Comparison of ENCODE assay signal across 18 cellular contexts in the genomic region with DNA sequence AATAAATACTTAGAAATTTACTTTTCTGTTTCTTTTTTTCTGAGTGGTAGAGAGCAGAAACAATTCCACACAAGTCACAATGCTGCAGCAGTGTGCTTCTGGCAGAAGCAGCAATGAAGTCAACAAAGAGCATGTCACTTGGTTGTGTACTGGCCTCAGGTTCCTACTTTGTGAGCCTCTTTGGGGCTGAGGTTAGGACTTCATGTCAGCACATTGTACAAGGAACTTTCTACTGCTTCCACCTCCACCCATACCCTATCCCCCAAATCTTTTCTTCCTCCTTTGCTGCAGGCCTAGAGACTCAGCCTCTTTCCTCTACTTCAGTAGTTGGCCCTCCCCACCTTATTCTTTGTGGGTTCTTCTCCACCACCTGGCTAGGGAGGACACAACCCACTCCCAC.
"Had no signal": no experiment of that assay in that cellular context is flagged by ENCODE, and none has a peak within 500 bp of the region (broad histone marks: within the 10 kb centered on the region; RNA-seq: fewer than 3 reads in every experiment).

No MANE protein-coding gene starts in this region.

- H3K36me3 ChIP-seq: gastrocnemius medialis, sigmoid colon, thoracic aorta, upper lobe of left lung had no signal

- H3K27ac ChIP-seq: body of pancreas, gastrocnemius medialis, psoas muscle, sigmoid colon, thoracic aorta, upper lobe of left lung had no signal

- H3K4me1 ChIP-seq: body of pancreas, psoas muscle had no signal

- H3K4me3 ChIP-seq: body of pancreas, gastrocnemius medialis, lung, psoas muscle, sigmoid colon, thoracic aorta, upper lobe of left lung had no signal

- H3K9me3 ChIP-seq: body of pancreas, gastrocnemius medialis, psoas muscle, sigmoid colon, thoracic aorta, upper lobe of left lung had no signal

- ATAC-seq: activated CD4-positive, alpha-beta T cell treated with anti-CD3 and anti-CD28 coated beads for 36 hours; activated T-helper 17 cell treated with anti-CD3 and anti-CD28 coated beads, Interleukin-2, amount 50 U/mL, for 72 hours; body of pancreas; gastrocnemius medialis; psoas muscle; stimulated activated effector memory CD8-positive, alpha-beta T cell treated with anti-CD3 and anti-CD28 coated beads, Interleukin-12 subunit alpha, Interleukin-12 subunit beta, amount 100 ng/mL, for 72 hours; WTC11 had no signal

- DNase-seq: activated CD4-positive, alpha-beta T cell treated with anti-CD3 and anti-CD28 coated beads for 36 hours; activated CD4-positive, alpha-beta T cell treated with anti-CD3 and anti-CD28 coated beads, Interleukin-2, amount 50 U/mL, for 48 hours; activated naive CD4-positive, alpha-beta T cell treated with Interleukin-2 at 50 U/mL for 16 hours; activated naive CD8-positive, alpha-beta T cell treated with anti-CD3 and anti-CD28 coated beads, Interleukin-2, amount 10 ng/mL, durations not matched to agents 7 days and 5 days; activated T-cell treated with anti-CD3 and anti-CD28 coated beads, Interleukin-2, amount 50 U/mL, for 1 hour; body of pancreas; cerebellar nuclear complex; cortex of kidney; gastrocnemius medialis; psoas muscle; sigmoid colon; stimulated activated CD4-positive, alpha-beta T cell treated with anti-CD3 and anti-CD28 coated beads, Interleukin-4, amount 100 ng/mL, for 24 hours; upper lobe of left lung had no signal

- H3K27me3 ChIP-seq: body of pancreas, gastrocnemius medialis, sigmoid colon, upper lobe of left lung had no signal
